ENCODE assay signal across 24 cellular contexts in genomic region chr9:136697821-136698526, GRCh38. TPM values are rescaled to one million over a fixed set of nuclear protein-coding genes. Genes with fewer than 3 reads are reported as not detected.
DNase-seq lines count a peak whose midpoint lies in the region; ATAC-seq and TF ChIP-seq lines count a peak whose summit lies in the region.
"Had no signal": no experiment of that assay in that cellular context is flagged by ENCODE, and none has a peak within 500 bp of the region (broad histone marks: within the 10 kb centered on the region; RNA-seq: fewer than 3 reads in every experiment).

No MANE protein-coding gene starts in this region.

- H3K4me3 ChIP-seq in OCI-LY3 (ENCODE audit: low read length), result no peak overlapping the region
- H3K4me3 ChIP-seq in hepatocyte, result no peak overlapping the region
- H3K4me3 ChIP-seq: sigmoid colon, tibial nerve had no signal

- no peak for ATAC-seq in stimulated activated effector memory CD8-positive, alpha-beta T cell treated with anti-CD3 and anti-CD28 coated beads, Interleukin-12 subunit alpha, Interleukin-12 subunit beta, amount 100 ng/mL, for 72 hours
- no peak for ATAC-seq in HG02970 (IDR thresholded peaks at IDR 0.05; ENCODE audit: low FRiP score, unreplicated experiment)
- ATAC-seq: activated naive CD4-positive, alpha-beta T cell treated with anti-CD3 and anti-CD28 coated beads, Interleukin-2, amount 50 U/mL, for 72 hours; left ventricle myocardium superior; Panc1 had no signal

- H3K4me1 ChIP-seq in OCI-LY3 (ENCODE audit: low read length) (peaks cover 55% of the 10 kb centered on the region), hepatocyte (ENCODE audit: insufficient read depth) (peaks cover 39% of the 10 kb centered on the region)
- H3K4me1 ChIP-seq: BE2C had no signal

- H3K4me3 Mint-ChIP-seq in stimulated activated effector memory CD8-positive, alpha-beta T cell treated with anti-CD3 and anti-CD28 coated beads, Interleukin-12 subunit alpha, Interleukin-12 subunit beta, amount 100 ng/mL, for 72 hours, result peak overlapping the region; percentile 52

- peak overlapping the region; percentile 32 for H3K27ac Mint-ChIP-seq in stimulated activated effector memory CD8-positive, alpha-beta T cell treated with anti-CD3 and anti-CD28 coated beads, Interleukin-12 subunit alpha, Interleukin-12 subunit beta, amount 100 ng/mL, for 72 hours
- H3K27ac Mint-ChIP-seq: activated naive CD4-positive, alpha-beta T cell treated with anti-CD3 and anti-CD28 coated beads, Interleukin-2, amount 50 U/mL, for 72 hours had no signal

- H4K20me1 ChIP-seq in OCI-LY3 (ENCODE audit: insufficient read depth, low read length) (no peaks in the 10 kb centered on the region), hepatocyte (ENCODE audit: insufficient read depth, poor library complexity, severe bottlenecking) (no peaks in the 10 kb centered on the region)

- no peak overlapping the region for H3K27ac ChIP-seq in OCI-LY3 (ENCODE audit: low read length)
- H3K27ac ChIP-seq in hepatocyte, result peak overlapping the region; percentile 97
- H3K27ac ChIP-seq: sigmoid colon had no signal

- H3K36me3 ChIP-seq in OCI-LY3 (replicated peaks; ENCODE audit: low read depth, low read length) (no peaks in the 10 kb centered on the region), hepatocyte (replicated peaks; ENCODE audit: insufficient read depth, low read depth) (no peaks in the 10 kb centered on the region)
- H3K36me3 ChIP-seq: BE2C, sigmoid colon, tibial nerve had no signal

- no peak for TF ChIP-seq CTCF in OCI-LY3 (IDR thresholded peaks at IDR 0.05; ENCODE audit: low read depth, low read length)
- TF ChIP-seq CTCF in hepatocyte (IDR thresholded peaks at IDR 0.05; ENCODE audit: poor library complexity), result no peak
- no peak for TF ChIP-seq CTCF in GM10266 (IDR thresholded peaks at IDR 0.05; ENCODE audit: control insufficient read depth, insufficient read depth, low read depth, missing control alignments)

- H3K9ac ChIP-seq in OCI-LY3 (ENCODE audit: low read length), result no peak overlapping the region

- H3K4me2 ChIP-seq in OCI-LY3 (ENCODE audit: low read length) (peak overlapping the region; percentile 36), hepatocyte (peak overlapping the region; percentile 64)

- no peaks in the 10 kb centered on the region for H3K9me2 ChIP-seq in hepatocyte (replicated peaks; ENCODE audit: insufficient read depth)

- no peaks in the 10 kb centered on the region for H3K9me3 ChIP-seq in OCI-LY3 (ENCODE audit: insufficient read depth, low read length)
- no peaks in the 10 kb centered on the region for H3K9me3 ChIP-seq in hepatocyte (ENCODE audit: low read depth)
- H3K9me3 ChIP-seq: BE2C, sigmoid colon, tibial nerve had no signal

- H3K4me1 Mint-ChIP-seq in stimulated activated effector memory CD8-positive, alpha-beta T cell treated with anti-CD3 and anti-CD28 coated beads, Interleukin-12 subunit alpha, Interleukin-12 subunit beta, amount 100 ng/mL, for 72 hours, result peaks cover 55% of the 10 kb centered on the region

- 57% methylated on average over 18 of the region's 20 CpGs for whole genome bisulfite sequencing in hepatocyte (ENCODE audit: low lambda C conversion rate, missing lambda C conversion rate)

- DNase-seq in DMS53 treated with DMSO at 0.1 percent for 48 hours (lab: John Stamatoyannopoulos, UW; ENCODE audit: unreplicated experiment), result peak; percentile 91
- peak; percentile 66 for DNase-seq in hepatocyte (ENCODE audit: low spot score)
- no peak for DNase-seq in stimulated activated effector memory CD8-positive, alpha-beta T cell treated with anti-CD3 and anti-CD28 coated beads, Interleukin-12 subunit alpha, Interleukin-12 subunit beta, amount 100 ng/mL, for 72 hours (ENCODE audit: low spot score in 2 of 2)
- DNase-seq in NCI-H748 treated with DMSO at 0.1 percent for 48 hours (lab: John Stamatoyannopoulos, UW), result no peak
- DNase-seq in GM10266 (ENCODE audit: extremely low spot score), result no peak
- DNase-seq in AG08396 (ENCODE audit: low spot score), result no peak
- DNase-seq: activated CD4-positive, alpha-beta T cell treated with anti-CD3 and anti-CD28 coated beads for 1 hour; activated T-cell treated with anti-CD3 and anti-CD28 coated beads for 4 hours; BE2C; DMS79 treated with DMSO at 0.1 percent for 48 hours; effector CD4-positive, alpha-beta T cell; left ventricle myocardium superior; NCI-H446; sigmoid colon; stimulated activated CD4-positive, alpha-beta T cell treated with anti-CD3 and anti-CD28 coated beads, Interleukin-4, amount 100 ng/mL, for 24 hours had no signal

- no peaks in the 10 kb centered on the region for H3K36me3 Mint-ChIP-seq in stimulated activated effector memory CD8-positive, alpha-beta T cell treated with anti-CD3 and anti-CD28 coated beads, Interleukin-12 subunit alpha, Interleukin-12 subunit beta, amount 100 ng/mL, for 72 hours
- H3K36me3 Mint-ChIP-seq: activated naive CD4-positive, alpha-beta T cell treated with anti-CD3 and anti-CD28 coated beads, Interleukin-2, amount 50 U/mL, for 72 hours had no signal

- no peaks in the 10 kb centered on the region for H3K9me3 Mint-ChIP-seq in stimulated activated effector memory CD8-positive, alpha-beta T cell treated with anti-CD3 and anti-CD28 coated beads, Interleukin-12 subunit alpha, Interleukin-12 subunit beta, amount 100 ng/mL, for 72 hours
- H3K9me3 Mint-ChIP-seq: activated naive CD4-positive, alpha-beta T cell treated with anti-CD3 and anti-CD28 coated beads, Interleukin-2, amount 50 U/mL, for 72 hours had no signal

- H3K79me2 ChIP-seq in OCI-LY3 (ENCODE audit: low read length) (no peaks in the 10 kb centered on the region), hepatocyte (no peaks in the 10 kb centered on the region)

- H3K27me3 ChIP-seq in OCI-LY3 (ENCODE audit: low read depth, low read length) (peaks cover 45% of the 10 kb centered on the region), hepatocyte (no peaks in the 10 kb centered on the region)
- H3K27me3 ChIP-seq: BE2C, sigmoid colon had no signal

- no peak overlapping the region for H2AFZ ChIP-seq in OCI-LY3 (ENCODE audit: low read depth, low read length)
- no peak overlapping the region for H2AFZ ChIP-seq in hepatocyte

RNA-seq across cellular contexts. Expression of gene AGPAT2, which starts 10.7 kb away (rescaled TPM):
- 125 and 136 TPM in 2 replicates for total RNA-seq in hepatocyte
- polyA plus RNA-seq in hepatocyte, result 242 and 249 TPM in 2 replicates

RNA-seq across cellular contexts. Expression of gene DIPK1B, which starts 14.4 kb away (rescaled TPM):
- 31.7 and 33.3 TPM in 2 replicates for total RNA-seq in hepatocyte
- 39.4 and 47.3 TPM in 2 replicates for polyA plus RNA-seq in hepatocyte
- total RNA-seq: LHCN-M2 had no signal

RNA-seq across cellular contexts. Expression of gene EGFL7, which starts 35.3 kb away (rescaled TPM):
- total RNA-seq in hepatocyte, result 50.0 and 52.9 TPM in 2 replicates
- 82.5 and 82.6 TPM in 2 replicates for polyA plus RNA-seq in hepatocyte

RNA-seq across cellular contexts. Expression of gene LCN10, which starts 44.8 kb away (rescaled TPM):
- total RNA-seq in hepatocyte, result not detected in 2 replicates
- not detected in 2 replicates for polyA plus RNA-seq in hepatocyte
- total RNA-seq: LHCN-M2 had no signal
- polyA plus RNA-seq: neural cell had no signal

RNA-seq across cellular contexts. Expression of gene LCN6, which starts 50.4 kb away (rescaled TPM):
- not detected in 2 replicates for total RNA-seq in hepatocyte
- polyA plus RNA-seq in hepatocyte, result not detected in 2 replicates
- total RNA-seq: activated naive CD4-positive, alpha-beta T cell treated with anti-CD3 and anti-CD28 coated beads, Interleukin-2, amount 50 U/mL, for 72 hours; H1; LHCN-M2; T-helper 1 cell treated with Interleukin-12 subunit alpha and Interleukin-12 subunit beta and Interleukin-4 antibody, amounts not matched to agents 30 ng/mL and 1 ng/mL, for 36 hours had no signal
- polyA plus RNA-seq: H1, neural cell had no signal

Comparison
In these comparisons a context has a peak if more than half of its experiments do, and no peak if none do; other contexts are left out.
1. DNase-seq: peak in DMS53 treated with DMSO at 0.1 percent for 48 hours (single experiment) and hepatocyte (single experiment); none in stimulated activated effector memory CD8-positive, alpha-beta T cell treated with anti-CD3 and anti-CD28 coated beads, Interleukin-12 subunit alpha, Interleukin-12 subunit beta, amount 100 ng/mL, for 72 hours (0 of 2), NCI-H748 treated with DMSO at 0.1 percent for 48 hours (single experiment), GM10266 (single experiment) and AG08396 (single experiment).